15 cellular contexts compared by ENCODE assay signal in genomic region chr2:235366390-235366789, GRCh38.
DNase-seq lines count a peak whose midpoint lies in the region; ATAC-seq and TF ChIP-seq lines count a peak whose summit lies in the region.
"Had no signal": no experiment of that assay in that cellular context is flagged by ENCODE, and none has a peak within 500 bp of the region (broad histone marks: within the 10 kb centered on the region; RNA-seq: fewer than 3 reads in every experiment).

No MANE protein-coding gene starts in this region.

- peak overlapping the region; percentile 42 for H3K18ac ChIP-seq in neuronal stem cell (ENCODE audit: low read length)

- no peak overlapping the region for H2BK5ac ChIP-seq in neuronal stem cell (ENCODE audit: low read length)

- no peak overlapping the region for H3K4me3 ChIP-seq in PC-9
- no peak overlapping the region for H3K4me3 ChIP-seq in neuronal stem cell (ENCODE audit: low read length in 2 of 2)
- H3K4me3 ChIP-seq in WERI-Rb-1 (ENCODE audit: low read depth, low read length): no peak overlapping the region
- H3K4me3 ChIP-seq: A549, BLaER1, GM23338 had no signal

- no peak overlapping the region for H4K91ac ChIP-seq in neuronal stem cell (ENCODE audit: low read depth, low read length, poor library complexity)

- intact Hi-C loops in PC-9 (cut with micrococcal nuclease; ENCODE audit: unreplicated experiment): loop anchor here (10.0 kb wide), 1 partner anchor 128 kb away; the partner anchor contains the start of gene AGAP1

- CTCF ChIA-PET in PC-9 (lab: Charles Lee): no interaction called here

- peak; percentile 14 for DNase-seq in ELF-1 (ENCODE audit: low read depth, low spot score)
- DNase-seq in PC-9: peak; percentile 38 to 40
- no peak for DNase-seq in foreskin keratinocyte
- no peak for DNase-seq in neuronal stem cell (ENCODE audit: low spot score)
- DNase-seq in SIG-M5 treated with dmso at 0.1 percent for 504 hours (lab: John Stamatoyannopoulos, UW; ENCODE audit: unreplicated experiment): no peak
- no peak for DNase-seq in WERI-Rb-1
- DNase-seq: CD4-positive, alpha-beta memory T cell; DMS79; GF-D8 had no signal

- H3K9me3 ChIP-seq in PC-9 (ENCODE audit: insufficient read depth, low read depth) (no peaks in the 10 kb centered on the region), neuronal stem cell (replicated peaks in 1 of 2; ENCODE audit: control insufficient read depth in 2 of 2, insufficient read depth in 1 of 2, low read depth in 1 of 2, low read length in 2 of 2) (peaks cover 0 to 2% of the 10 kb centered on the region in 2 donors), WERI-Rb-1 (ENCODE audit: severe bottlenecking) (no peaks in the 10 kb centered on the region)
- H3K9me3 ChIP-seq: A549, BLaER1 had no signal

- H3K23ac ChIP-seq in neuronal stem cell (ENCODE audit: low read depth, low read length, poor library complexity): no peak overlapping the region

- H3K27ac ChIP-seq in PC-9: no peak overlapping the region
- no peak overlapping the region for H3K27ac ChIP-seq in foreskin keratinocyte
- no peak overlapping the region for H3K27ac ChIP-seq in neuronal stem cell (replicated peaks; ENCODE audit: low read length)
- no peak overlapping the region for H3K27ac ChIP-seq in WERI-Rb-1
- H3K27ac ChIP-seq: 22Rv1, A549, BLaER1 had no signal

- no peak overlapping the region for H3K4ac ChIP-seq in neuronal stem cell (ENCODE audit: low read length)

- no peak overlapping the region for H2BK120ac ChIP-seq in neuronal stem cell (ENCODE audit: low read depth, low read length)

- H2AFZ ChIP-seq in PC-9: no peak overlapping the region
- H2AFZ ChIP-seq in neuronal stem cell (ENCODE audit: low read length): no peak overlapping the region
- H2AFZ ChIP-seq: GM23338 had no signal

- H3K79me1 ChIP-seq in neuronal stem cell (ENCODE audit: low read depth, low read length): no peaks in the 10 kb centered on the region

- no peak overlapping the region for H3K9ac ChIP-seq in neuronal stem cell (ENCODE audit: low read depth, low read length, poor library complexity)
- H3K9ac ChIP-seq: BLaER1 had no signal

- H3K4me2 ChIP-seq in PC-9 (no peak overlapping the region), neuronal stem cell (ENCODE audit: insufficient read depth, low read length, poor library complexity, severe bottlenecking) (no peak overlapping the region)
- H3K4me2 ChIP-seq: A549, BLaER1, GM23338 had no signal

- no peaks in the 10 kb centered on the region for H3F3A ChIP-seq in PC-9 (ENCODE audit: insufficient read depth, low read depth)

- POLR2A ChIA-PET in PC-9 (lab: Charles Lee; ENCODE audit: unreplicated experiment): no interaction called here

- no peaks in the 10 kb centered on the region for H4K20me1 ChIP-seq in PC-9 (ENCODE audit: insufficient read depth)
- H4K20me1 ChIP-seq: BLaER1 had no signal

- H3K14ac ChIP-seq in neuronal stem cell (ENCODE audit: low read length): no peak overlapping the region

- H3K36me3 ChIP-seq in PC-9 (ENCODE audit: low read depth) (no peaks in the 10 kb centered on the region), neuronal stem cell (replicated peaks in 1 of 2; ENCODE audit: control insufficient read depth in 2 of 2, insufficient read depth in 2 of 2, low read length in 2 of 2) (no peaks in the 10 kb centered on the region), WERI-Rb-1 (no peaks in the 10 kb centered on the region)
- H3K36me3 ChIP-seq: BLaER1 had no signal

- no peaks in the 10 kb centered on the region for H3K9me2 ChIP-seq in PC-9 (ENCODE audit: insufficient read depth)

- H4K8ac ChIP-seq in neuronal stem cell (ENCODE audit: low read depth, low read length): no peak overlapping the region

- no peaks in the 10 kb centered on the region for H3K79me2 ChIP-seq in PC-9 (ENCODE audit: low read depth)

- no CpG with 5 or more reads among the region's 6 CpGs for WGBS in neuronal stem cell (ENCODE audit: extremely low coverage in 2 of 2, insufficient read length in 2 of 2, insufficient replicate concordance in 1 of 2), 2 donors

- H3K27me3 ChIP-seq in PC-9 (ENCODE audit: insufficient read depth, low read depth) (peaks cover 3% of the 10 kb centered on the region; the same call in 1 of the 2 replicates), foreskin keratinocyte (peaks cover 10% of the 10 kb centered on the region), neuronal stem cell (ENCODE audit: control insufficient read depth in 3 of 3, insufficient read depth in 3 of 3, low read depth in 1 of 3, low read length in 3 of 3) (peaks cover 0 to 15% (median 2%) of the 10 kb centered on the region in 3 experiments), WERI-Rb-1 (ENCODE audit: insufficient read depth, low read depth, severe bottlenecking) (no peaks in the 10 kb centered on the region)
- H3K27me3 ChIP-seq: BLaER1 had no signal

- ATAC-seq in foreskin keratinocyte (peak; percentile 35), GM18519 (IDR thresholded peaks at IDR 0.05; ENCODE audit: low FRiP score, unreplicated experiment) (no peak), GM21447 (IDR thresholded peaks at IDR 0.05; ENCODE audit: unreplicated experiment) (no peak)
- ATAC-seq: A549, GM23338 had no signal

- BruUV-seq in PC-9 (replicated peaks; lab: Mats Ljungman, UMichigan): no TSS peak

- peaks cover 17% of the 10 kb centered on the region for H3K4me1 ChIP-seq in PC-9 (replicated peaks; ENCODE audit: insufficient read depth)
- H3K4me1 ChIP-seq in foreskin keratinocyte: no peaks in the 10 kb centered on the region
- peaks cover 0 to 3% of the 10 kb centered on the region in 2 donors for H3K4me1 ChIP-seq in neuronal stem cell (ENCODE audit: control insufficient read depth in 2 of 2, insufficient read depth in 1 of 2, low read depth in 1 of 2, low read length in 2 of 2)
- H3K4me1 ChIP-seq: A549 had no signal

- peak overlapping the region; percentile 27 for H2BK15ac ChIP-seq in neuronal stem cell (ENCODE audit: low read length)

- no peak overlapping the region for H2BK12ac ChIP-seq in neuronal stem cell (ENCODE audit: low read length)

- no peak for TF ChIP-seq CTCF in PC-9 (conservative IDR thresholded peaks at IDR 0.05)
- TF ChIP-seq CTCF in foreskin keratinocyte (conservative IDR thresholded peaks at IDR 0.05): no peak
- TF ChIP-seq CTCF in WERI-Rb-1 (IDR thresholded peaks at IDR 0.05; ENCODE audit: low read depth, low read length): no peak

- H2AK5ac ChIP-seq in neuronal stem cell (ENCODE audit: low read depth, low read length): no peak overlapping the region

Comparison
In these comparisons a context has a peak if more than half of its experiments do, and no peak if none do; other contexts are left out.
1. DNase-seq: peak in ELF-1 (single experiment) and PC-9 (2 of 2); none in foreskin keratinocyte (0 of 2), neuronal stem cell (single experiment), SIG-M5 treated with dmso at 0.1 percent for 504 hours (single experiment) and WERI-Rb-1 (single experiment).